24 cellular contexts compared by ENCODE assay signal in the genomic region with DNA sequence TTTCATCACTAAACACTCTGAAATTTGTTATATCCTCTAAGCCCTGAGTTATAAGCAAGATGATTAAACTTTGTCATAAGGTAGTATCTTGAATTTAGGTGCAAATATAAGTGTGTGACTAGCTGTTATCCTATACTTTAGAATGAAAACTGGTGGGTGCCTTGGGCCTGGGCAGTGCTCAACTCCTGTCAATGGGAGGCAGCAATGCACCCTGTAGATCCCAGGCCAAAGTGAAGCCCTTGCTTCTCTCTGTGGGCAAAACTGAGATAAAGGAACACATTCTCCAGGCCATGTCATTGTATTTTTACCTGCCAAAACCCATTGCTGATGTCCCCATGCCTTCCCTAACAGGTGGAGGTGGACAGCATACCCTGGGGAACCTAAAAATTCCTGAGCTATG.
"Had no signal": no experiment of that assay in that cellular context is flagged by ENCODE, and none has a peak within 500 bp of the region (broad histone marks: within the 10 kb centered on the region; RNA-seq: fewer than 3 reads in every experiment).

No MANE protein-coding gene starts in this region.

- DNase-seq: activated B cell treated with CpG ODN at 0.5 μM for 24 hours; activated CD8-positive, alpha-beta memory T cell treated with anti-CD3 and anti-CD28 coated beads, Interleukin-2, amount 10 ng/mL, durations not matched to agents 7 days and 5 days; activated CD8-positive, alpha-beta T cell treated with anti-CD3 and anti-CD28 coated beads, Interleukin-2, amount 10 ng/mL, durations not matched to agents 7 days and 5 days; activated naive CD4-positive, alpha-beta T cell treated with Interleukin-2 at 50 U/mL for 16 hours; activated naive CD8-positive, alpha-beta T cell treated with anti-CD3 and anti-CD28 coated beads for 36 hours; activated T-cell treated with anti-CD3 and anti-CD28 coated beads, Interleukin-2, amount 50 U/mL, for 48 hours; adrenal gland; aorta; body of pancreas; dermis blood vessel endothelial cell; effector CD4-positive, alpha-beta T cell; islet precursor cell; left cardiac atrium; left ventricle myocardium superior; nephron progenitor cell; psoas muscle; stimulated activated CD4-positive, alpha-beta T cell treated with anti-CD3 and anti-CD28 coated beads, Interleukin-2, amount 100 ng/mL, for 48 hours; T-helper 17 cell; T1000; trophoblast cell had no signal

- H2AFZ ChIP-seq: parathyroid adenoma had no signal

- H3K9ac ChIP-seq: parathyroid adenoma had no signal

- H3K27ac ChIP-seq: adrenal gland, body of pancreas, neutrophil, parathyroid adenoma, psoas muscle, right atrium auricular region, thoracic aorta had no signal

- H3K27me3 ChIP-seq: adrenal gland, body of pancreas, neutrophil, right atrium auricular region had no signal

- H3K4me1 ChIP-seq: adrenal gland, body of pancreas, psoas muscle, right atrium auricular region had no signal

- H3K4me3 ChIP-seq: adrenal gland, body of pancreas, psoas muscle, right atrium auricular region, thoracic aorta had no signal

- H3K9me3 ChIP-seq: adrenal gland, body of pancreas, neutrophil, psoas muscle, right atrium auricular region, thoracic aorta had no signal

- ATAC-seq: activated CD8-positive, alpha-beta memory T cell treated with anti-CD3 and anti-CD28 coated beads, Interleukin-2, amount 10 ng/mL, durations not matched to agents 7 days and 5 days; activated CD8-positive, alpha-beta T cell treated with anti-CD3 and anti-CD28 coated beads, Interleukin-2, amount 10 ng/mL, durations not matched to agents 7 days and 5 days; body of pancreas; left cardiac atrium; left ventricle myocardium superior; psoas muscle; T-helper 17 cell had no signal

- H3K36me3 ChIP-seq: adrenal gland, neutrophil, right atrium auricular region, thoracic aorta had no signal

- H3K79me2 ChIP-seq: parathyroid adenoma had no signal
